ENCODE assay signal across 11 cellular contexts in the genomic region with DNA sequence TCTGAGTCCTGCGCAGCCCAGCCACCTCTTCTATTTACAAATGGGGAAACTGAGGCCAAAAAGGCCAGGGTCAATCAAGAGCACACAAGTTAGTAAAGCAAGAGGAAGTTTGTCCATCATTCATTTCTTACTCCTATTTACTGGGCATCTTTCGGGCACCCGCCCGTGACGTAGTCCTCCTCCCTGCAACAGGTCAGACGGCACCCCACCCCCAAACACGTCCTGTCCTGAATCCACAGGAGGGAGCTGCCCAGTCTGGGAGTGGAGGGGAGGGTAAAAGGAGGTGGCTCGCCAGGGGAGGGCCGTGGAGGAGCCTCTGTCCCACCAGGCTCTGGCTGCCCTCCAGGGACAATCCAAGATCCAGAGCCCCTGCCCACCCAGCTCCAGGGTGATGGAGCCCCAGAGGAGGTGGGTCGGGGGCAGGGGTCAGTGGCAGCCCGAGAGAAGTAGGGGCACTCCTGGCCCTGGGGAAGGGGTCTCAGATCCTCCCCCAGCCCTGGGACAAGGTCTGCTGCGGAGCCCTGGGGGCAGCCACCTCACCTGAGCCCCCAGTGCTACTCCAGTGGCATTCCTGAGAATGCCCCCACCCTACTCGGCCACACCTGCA. TPM values are rescaled to one million over a fixed set of nuclear protein-coding genes. Genes with fewer than 3 reads are reported as not detected.
A peak's percentile ranks its signal among the peaks of the same experiment; 100 is the strongest.
DNase-seq lines count a peak whose midpoint lies in the region; ATAC-seq, FAIRE-seq and TF ChIP-seq lines count a peak whose summit lies in the region.
"Had no signal": no experiment of that assay in that cellular context is flagged by ENCODE, and none has a peak within 500 bp of the region (broad histone marks: within the 10 kb centered on the region; RNA-seq: fewer than 3 reads in every experiment).

No MANE protein-coding gene starts in this region.

- H3K4me1 ChIP-seq in GM12878 (ENCODE audit: control insufficient read depth, insufficient read depth, low read length): peaks cover 5% of the 10 kb centered on the region
- peaks cover 28 to 47% of the 10 kb centered on the region in 2 donors for H3K4me1 ChIP-seq in kidney (ENCODE audit: control insufficient read depth in 1 of 2, insufficient read depth in 1 of 2, low read depth in 1 of 2, low read length in 2 of 2)
- H3K4me1 ChIP-seq in skeletal muscle tissue (ENCODE audit: control insufficient read depth in 3 of 3, insufficient read depth in 3 of 3, low read length in 3 of 3): peaks cover 46 to 59% (median 56%) of the 10 kb centered on the region in 3 donors

- no peak overlapping the region for H3K9ac ChIP-seq in GM12878 (ENCODE audit: control insufficient read depth, insufficient read depth, low read length)
- H3K9ac ChIP-seq in kidney (ENCODE audit: low read length in 2 of 2): peak overlapping the region in 1 of 2 donors; percentile 40
- peak overlapping the region in 2 of 3 donors; percentile 19 to 62 for H3K9ac ChIP-seq in skeletal muscle tissue (ENCODE audit: low read depth in 1 of 3, low read length in 3 of 3)
- H3K9ac ChIP-seq: GM23248 had no signal

- no peak overlapping the region for H3K27ac ChIP-seq in GM12878 (ENCODE audit: control insufficient read depth, insufficient read depth)
- H3K27ac ChIP-seq in kidney (ENCODE audit: low read depth in 2 of 2, low read length in 2 of 2): peak overlapping the region; percentile 54 to 67
- H3K27ac ChIP-seq in skeletal muscle tissue (ENCODE audit: low read depth, low read length): peak overlapping the region; percentile 56
- H3K27ac ChIP-seq: GM23248 had no signal

- in situ Hi-C loops in GM12878 (cut with MboI): no loop called here

- peak; percentile 71 for DNase-seq in HK-2 (ENCODE audit: unreplicated experiment)
- DNase-seq in GM12878 (ENCODE audit: low read depth, low spot score): no peak
- no peak for DNase-seq in kidney
- no peak for DNase-seq in NCI-H510A (lab: John Stamatoyannopoulos, UW)
- no peak for DNase-seq in T-helper 9 cell
- DNase-seq: NCI-H1694 had no signal

- SMC1A ChIA-PET in GM12878 (lab: Charles Lee; ENCODE audit: uncharacterized antibody, unreplicated experiment): no interaction called here

- TF ChIP-seq CTCF in GM12878 (IDR thresholded peaks at IDR 0.05 in 2 of 3, conservative IDR thresholded peaks at IDR 0.05 in 1 of 3; ENCODE audit: control insufficient read depth in 2 of 3, extremely low read depth in 1 of 3, insufficient read depth in 1 of 3, low read depth in 3 of 3, low read length in 3 of 3) (no peak), kidney (IDR thresholded peaks at IDR 0.05; ENCODE audit: borderline replicate concordance, extremely low read depth, insufficient read depth) (no peak)

- RAD21 ChIA-PET in GM12878 (lab: Charles Lee; ENCODE audit: unreplicated experiment): no interaction called here

- H3K9me3 ChIP-seq in GM12878 (replicated peaks; ENCODE audit: control insufficient read depth, insufficient read depth, low read length) (no peaks in the 10 kb centered on the region), kidney (ENCODE audit: control insufficient read depth in 1 of 2, low read length in 2 of 2) (no peaks in the 10 kb centered on the region), skeletal muscle tissue (ENCODE audit: control insufficient read depth in 3 of 3, low read length in 3 of 3) (no peaks in the 10 kb centered on the region)

- POLR2A ChIA-PET in GM12878 (lab: Charles Lee): no interaction called here

- no peaks in the 10 kb centered on the region for H3K36me3 ChIP-seq in GM12878 (ENCODE audit: control insufficient read depth in 2 of 2, insufficient read depth in 2 of 2, low read length in 1 of 2)
- no peaks in the 10 kb centered on the region for H3K36me3 ChIP-seq in kidney (ENCODE audit: control insufficient read depth in 1 of 2, insufficient read depth in 2 of 2, low read length in 2 of 2)
- H3K36me3 ChIP-seq in skeletal muscle tissue (ENCODE audit: control insufficient read depth in 3 of 3, insufficient read depth in 3 of 3, low read length in 3 of 3): no peaks in the 10 kb centered on the region

- CTCF ChIA-PET in GM12878 (lab: Yijun Ruan, JAX): interaction anchor here (1.1 kb wide), 1 partner anchor 68 kb away, joined by 3 read pairs; no protein-coding TSS in a partner anchor

- no peaks in the 10 kb centered on the region for H3K79me2 ChIP-seq in GM12878 (ENCODE audit: control insufficient read depth, insufficient read depth, low read length)

- TF ChIP-seq RAD21 in GM12878 (IDR thresholded peaks at IDR 0.05; ENCODE audit: insufficient read depth, low read depth, low read length): no peak

- no peaks in the 10 kb centered on the region for H4K20me1 ChIP-seq in GM12878 (ENCODE audit: control insufficient read depth, insufficient read depth)

- ATAC-seq in GM12878 (no peak), HG03432 (IDR thresholded peaks at IDR 0.05; ENCODE audit: unreplicated experiment) (no peak), HG02870 (IDR thresholded peaks at IDR 0.05; ENCODE audit: unreplicated experiment) (no peak)

- FAIRE-seq in GM12878 (lab: Jason Lieb, UNC) (no peak), kidney (lab: Jason Lieb, UNC) (no peak)

- no peak overlapping the region for H2AFZ ChIP-seq in GM12878 (ENCODE audit: control insufficient read depth, low read depth, low read length)
- H2AFZ ChIP-seq: GM23248 had no signal

- H3K4me3 ChIP-seq in GM12878 (no peak overlapping the region), kidney (ENCODE audit: low read length in 2 of 2) (peak overlapping the region in 1 of 2 donors; percentile 39), skeletal muscle tissue (ENCODE audit: low read length in 3 of 3) (peak overlapping the region in 1 of 3 donors; percentile 14)

- 26% methylated on average over 13 of the region's 13 CpGs for WGBS in GM12878 (ENCODE audit: insufficient coverage, insufficient replicate concordance, low lambda C conversion rate, missing lambda C conversion rate)

- TF ChIP-seq POLR2A in GM12878 (IDR thresholded peaks at IDR 0.05; ENCODE audit: low read depth, low read length): no peak

- BruUV-seq in GM12878 (replicated peaks; lab: Mats Ljungman, UMichigan): no TSS peak

- peaks cover 4 to 15% of the 10 kb centered on the region in 2 experiments for H3K27me3 ChIP-seq in GM12878 (replicated peaks in 1 of 2; ENCODE audit: control insufficient read depth in 2 of 2, insufficient read depth in 2 of 2, low read length in 1 of 2)
- peaks cover 0 to 9% (median 3%) of the 10 kb centered on the region in 3 donors for H3K27me3 ChIP-seq in skeletal muscle tissue (ENCODE audit: control insufficient read depth in 3 of 3, insufficient read depth in 3 of 3, low read length in 3 of 3)

- no peak for TF ChIP-seq EP300 in GM12878 (IDR thresholded peaks at IDR 0.05; ENCODE audit: borderline replicate concordance in 1 of 2, control insufficient read depth in 1 of 2, low read depth in 2 of 2, low read length in 2 of 2)

- intact Hi-C loops in GM12878 (cut with micrococcal nuclease; ENCODE audit: unreplicated experiment): no loop called here
- intact Hi-C loops in kidney (cut with DNase I): no loop called here

- H3K4me2 ChIP-seq in GM12878 (ENCODE audit: control insufficient read depth, insufficient read depth): no peak overlapping the region

RNA-seq across cellular contexts. Expression of a gene that starts 2.5 kb away (rescaled TPM):
- total RNA-seq in GM12878 (2013; cell fraction: nucleolus; rRNA removed): 2.5 and 3.7 TPM in 2 replicates
- total RNA-seq in GM12878 (2014; rRNA removed) (0.62 and 1.5 TPM in 2 replicates), GM12878 (2014; rRNA removed; fragmentation: Illumina TruSeq; extraction: Trizol) (0.09 and 0.28 TPM in 2 replicates), GM12878 (2021) (1.4 and 2.2 TPM in 2 replicates), kidney (342 TPM), skeletal muscle tissue (14.1 TPM)
- polyA plus RNA-seq in GM12878 (2011; ENCODE audit: low read depth): 0.56 TPM
- polyA plus RNA-seq in GM12878 (2011; rRNA removed) (not detected in 2 replicates), GM12878 (2014; fragmentation: Illumina TruSeq; extraction: Trizol) (0.62 TPM in 1 of 2 replicates, not detected in the other), GM12878 (2014; fragmentation: Nextera tagmentation; extraction: Ambion mirVana) (not detected), GM12878 (2014; rRNA removed) (1.0 and 3.1 TPM in 2 replicates), GM12878 (2016; fragmentation: Nextera tagmentation; extraction: Ambion mirVana) (1 to 10 TPM; 1.6 TPM), kidney (ENCODE audit: insufficient read depth, low read depth, low replicate concordance) (94.0 TPM)
- polyA plus RNA-seq in GM12878 (2011; cell fraction: cytosol; rRNA removed): 0.06 and 0.12 TPM in 2 replicates
- 2.4 and 3.6 TPM in 2 replicates for polyA plus RNA-seq in GM12878 (2011; cell fraction: nucleus; rRNA removed)
- polyA plus RNA-seq in GM12878 (2012): 2.4 and 2.6 TPM in 2 replicates
- under 0.01 and 0.29 TPM in 2 replicates for polyA minus RNA-seq in GM12878 (2011; rRNA and poly(A)+ RNA removed)
- polyA minus RNA-seq in GM12878 (2011; cell fraction: cytosol; rRNA and poly(A)+ RNA removed): 0.27 and 2.3 TPM in 2 replicates
- polyA minus RNA-seq in GM12878 (2011; cell fraction: nucleus; rRNA and poly(A)+ RNA removed): 0.24 and 2.1 TPM in 2 replicates

RNA-seq across cellular contexts. Expression of a gene that starts 17.3 kb away (rescaled TPM):
- total RNA-seq in GM12878 (2013; cell fraction: nucleolus; rRNA removed): 61.8 and 129 TPM in 2 replicates
- total RNA-seq in GM12878 (2014; rRNA removed): 1,780 and 2,320 TPM in 2 replicates
- 1,442 and 1,474 TPM in 2 replicates for total RNA-seq in GM12878 (2014; rRNA removed; fragmentation: Illumina TruSeq; extraction: Trizol)
- total RNA-seq in GM12878 (2021): 2,559 and 2,687 TPM in 2 replicates
- 2,747 TPM for polyA plus RNA-seq in GM12878 (2011; ENCODE audit: low read depth)
- polyA plus RNA-seq in GM12878 (2011; rRNA removed): 2,814 and 4,987 TPM in 2 replicates
- 6,140 and 7,792 TPM in 2 replicates for polyA plus RNA-seq in GM12878 (2011; cell fraction: cytosol; rRNA removed)
- polyA plus RNA-seq in GM12878 (2011; cell fraction: nucleus; rRNA removed): 2,850 and 3,668 TPM in 2 replicates
- polyA plus RNA-seq in GM12878 (2012): 5,611 and 6,669 TPM in 2 replicates
- 536 and 1,536 TPM in 2 replicates for polyA plus RNA-seq in GM12878 (2014; fragmentation: Illumina TruSeq; extraction: Trizol)
- 1,000 to 10,000 TPM; 3,290 to 4,046 TPM for polyA plus RNA-seq in GM12878 (2014; fragmentation: Nextera tagmentation; extraction: Ambion mirVana)
- 3,245 and 4,075 TPM in 2 replicates for polyA plus RNA-seq in GM12878 (2014; rRNA removed)
- 1,000 to 10,000 TPM; 1,499 to 1,551 TPM for polyA plus RNA-seq in GM12878 (2016; fragmentation: Nextera tagmentation; extraction: Ambion mirVana)
- 1,684 and 1,838 TPM in 2 replicates for polyA minus RNA-seq in GM12878 (2011; rRNA and poly(A)+ RNA removed)
- polyA minus RNA-seq in GM12878 (2011; cell fraction: cytosol; rRNA and poly(A)+ RNA removed): 394 and 397 TPM in 2 replicates
- polyA minus RNA-seq in GM12878 (2011; cell fraction: nucleus; rRNA and poly(A)+ RNA removed): 438 and 503 TPM in 2 replicates
- total RNA-seq in kidney: 1,221 TPM
- polyA plus RNA-seq in kidney (ENCODE audit: insufficient read depth, low read depth, low replicate concordance): 2,336 TPM
- total RNA-seq in skeletal muscle tissue: 1,418 TPM

RNA-seq across cellular contexts. Expression of a gene that starts 37.5 kb away (rescaled TPM):
- 2.1 and 2.3 TPM in 2 replicates for total RNA-seq in GM12878 (2013; cell fraction: nucleolus; rRNA removed)
- total RNA-seq in GM12878 (2014; rRNA removed): 7.7 and 8.8 TPM in 2 replicates
- 5.3 and 5.9 TPM in 2 replicates for total RNA-seq in GM12878 (2014; rRNA removed; fragmentation: Illumina TruSeq; extraction: Trizol)
- total RNA-seq in GM12878 (2021): 14.9 and 15.2 TPM in 2 replicates
- 5.3 TPM for polyA plus RNA-seq in GM12878 (2011; ENCODE audit: low read depth)
- polyA plus RNA-seq in GM12878 (2011; rRNA removed): 2.9 and 4.8 TPM in 2 replicates
- polyA plus RNA-seq in GM12878 (2011; cell fraction: cytosol; rRNA removed): 7.1 and 7.2 TPM in 2 replicates
- polyA plus RNA-seq in GM12878 (2011; cell fraction: nucleus; rRNA removed): 10.3 and 11.7 TPM in 2 replicates
- polyA plus RNA-seq in GM12878 (2012): 7.3 and 7.4 TPM in 2 replicates
- 7.4 and 12.7 TPM in 2 replicates for polyA plus RNA-seq in GM12878 (2014; fragmentation: Illumina TruSeq; extraction: Trizol)
- 1 to 10 TPM; 2.3 to 2.9 TPM for polyA plus RNA-seq in GM12878 (2014; fragmentation: Nextera tagmentation; extraction: Ambion mirVana)
- 10.7 and 11.6 TPM in 2 replicates for polyA plus RNA-seq in GM12878 (2014; rRNA removed)
- 1 to 10 TPM; 2.2 to 2.5 TPM for polyA plus RNA-seq in GM12878 (2016; fragmentation: Nextera tagmentation; extraction: Ambion mirVana)
- 3.5 and 4.5 TPM in 2 replicates for polyA minus RNA-seq in GM12878 (2011; rRNA and poly(A)+ RNA removed)
- 2.5 and 3.6 TPM in 2 replicates for polyA minus RNA-seq in GM12878 (2011; cell fraction: cytosol; rRNA and poly(A)+ RNA removed)
- polyA minus RNA-seq in GM12878 (2011; cell fraction: nucleus; rRNA and poly(A)+ RNA removed): 1.7 and 3.3 TPM in 2 replicates
- 4.5 TPM for total RNA-seq in kidney
- polyA plus RNA-seq in kidney (ENCODE audit: insufficient read depth, low read depth, low replicate concordance): 2.0 TPM
- total RNA-seq in skeletal muscle tissue: 1.0 TPM

RNA-seq across cellular contexts. Expression of a gene that starts 57.7 kb away (rescaled TPM):
- not detected in 2 replicates for total RNA-seq in GM12878 (2013; cell fraction: nucleolus; rRNA removed)
- total RNA-seq in GM12878 (2014; rRNA removed): not detected in 2 replicates
- total RNA-seq in GM12878 (2014; rRNA removed; fragmentation: Illumina TruSeq; extraction: Trizol): not detected in 2 replicates
- total RNA-seq in GM12878 (2021): not detected in 2 replicates
- polyA plus RNA-seq in GM12878 (2011; ENCODE audit: low read depth): not detected
- not detected in 2 replicates for polyA plus RNA-seq in GM12878 (2011; rRNA removed)
- not detected in 2 replicates for polyA plus RNA-seq in GM12878 (2011; cell fraction: cytosol; rRNA removed)
- polyA plus RNA-seq in GM12878 (2011; cell fraction: nucleus; rRNA removed): not detected in 2 replicates
- not detected in 2 replicates for polyA plus RNA-seq in GM12878 (2012)
- polyA plus RNA-seq in GM12878 (2014; fragmentation: Illumina TruSeq; extraction: Trizol): not detected in 2 replicates
- polyA plus RNA-seq in GM12878 (2014; fragmentation: Nextera tagmentation; extraction: Ambion mirVana): not detected
- polyA plus RNA-seq in GM12878 (2014; rRNA removed): not detected in 2 replicates
- not detected for polyA plus RNA-seq in GM12878 (2016; fragmentation: Nextera tagmentation; extraction: Ambion mirVana)
- not detected in 2 replicates for polyA minus RNA-seq in GM12878 (2011; rRNA and poly(A)+ RNA removed)
- polyA minus RNA-seq in GM12878 (2011; cell fraction: cytosol; rRNA and poly(A)+ RNA removed): not detected in 2 replicates
- not detected in 2 replicates for polyA minus RNA-seq in GM12878 (2011; cell fraction: nucleus; rRNA and poly(A)+ RNA removed)
- 0.13 TPM for total RNA-seq in kidney
- polyA plus RNA-seq in kidney (ENCODE audit: insufficient read depth, low read depth, low replicate concordance): 1.5 TPM
- total RNA-seq in skeletal muscle tissue: not detected
- total RNA-seq: activated CD4-positive, alpha-beta memory T cell treated with anti-CD3 and anti-CD28 coated beads for 36 hours; GM23248 had no signal
- polyA plus RNA-seq: GM23248 had no signal

Comparison
In these comparisons a context has a peak if more than half of its experiments do, and no peak if none do; other contexts are left out.
1. RNA of a gene that starts 2.5 kb away (total RNA-seq): 342 TPM in kidney (single experiment); 14.1 TPM in skeletal muscle tissue (single experiment) and 0.09 to 3.7 TPM in GM12878; every median in the first group is over 10 times any median in the second.